32 cellular contexts compared by ENCODE assay signal in genomic region chr11:105124756-105125155, GRCh38. TPM values are rescaled to one million over a fixed set of nuclear protein-coding genes. Genes with fewer than 3 reads are reported as not detected.
"Had no signal": no experiment of that assay in that cellular context is flagged by ENCODE, and none has a peak within 500 bp of the region (broad histone marks: within the 10 kb centered on the region; RNA-seq: fewer than 3 reads in every experiment).

No MANE protein-coding gene starts in this region.

- H3K4me2 ChIP-seq: hepatocyte, smooth muscle cell had no signal

- H3K4me1 ChIP-seq: left ventricle myocardium inferior, pancreas, prostate gland, right atrium auricular region, right lobe of liver, stomach, testis, thyroid gland, transverse colon, upper lobe of right lung had no signal

- H3K4me1 Mint-ChIP-seq: nephron; neural crest cell; stimulated activated naive B cell treated with anti-CD40 and anti-IgM and Interleukin-4, amounts not matched to agents 10 μg/mL and 1 μg/mL and 100 μg/mL, for 72 hours had no signal

- H3K27ac ChIP-seq: hepatocyte, left ventricle myocardium inferior, pancreas, prostate gland, right atrium auricular region, right lobe of liver, stomach, testis, thyroid gland, transverse colon, upper lobe of right lung had no signal

- H3K4me3 ChIP-seq: hepatocyte, left ventricle myocardium inferior, lung, mucosa of descending colon, pancreas, prostate gland, right atrium auricular region, right lobe of liver, smooth muscle cell, stomach, testis, thyroid gland, transverse colon, upper lobe of right lung had no signal

- H3K36me3 Mint-ChIP-seq: naive thymus-derived CD8-positive, alpha-beta T cell; stimulated activated naive B cell treated with anti-CD40 and anti-IgM and Interleukin-4, amounts not matched to agents 10 μg/mL and 1 μg/mL and 100 μg/mL, for 72 hours had no signal

- FAIRE-seq: pancreas, urothelium cell line had no signal

- H3K27me3 ChIP-seq: hepatocyte, pancreas, right atrium auricular region, right lobe of liver, stomach, testis, thyroid gland, transverse colon, upper lobe of right lung had no signal

- H2AFZ ChIP-seq: hepatocyte had no signal

- H3K4me3 Mint-ChIP-seq: naive thymus-derived CD8-positive, alpha-beta T cell; nephron; neural crest cell; stimulated activated naive B cell treated with anti-CD40 and anti-IgM and Interleukin-4, amounts not matched to agents 10 μg/mL and 1 μg/mL and 100 μg/mL, for 72 hours had no signal

- H3K36me3 ChIP-seq: left ventricle myocardium inferior, pancreas, prostate gland, right atrium auricular region, right lobe of liver, stomach, thyroid gland, transverse colon, upper lobe of right lung had no signal

- DNase-seq: islet precursor cell; left ventricle myocardium inferior; midbrain; mucosa of descending colon; naive thymus-derived CD8-positive, alpha-beta T cell; nucleus accumbens; pancreas; posterior cingulate gyrus; right lobe of liver; stimulated activated CD4-positive, alpha-beta T cell treated with anti-CD3 and anti-CD28 coated beads, Interleukin-1b, Interleukin-23, amount 100 ng/mL, for 48 hours; stimulated activated CD4-positive, alpha-beta T cell treated with anti-CD3 and anti-CD28 coated beads, Interleukin-2, amount 100 ng/mL, for 48 hours; stimulated activated CD4-positive, alpha-beta T cell treated with anti-CD3 and anti-CD28 coated beads, Interleukin-4, amount 100 ng/mL, for 4 hours; stimulated activated CD8-positive, alpha-beta memory T cell treated with anti-CD3 and anti-CD28 coated beads, Interleukin-4, amount 100 ng/mL, for 48 hours; stimulated activated naive B cell treated with anti-CD40 and anti-IgM and Interleukin-4, amounts not matched to agents 10 μg/mL and 1 μg/mL and 100 μg/mL, for 72 hours; stimulated activated naive CD8-positive, alpha-beta T cell treated with anti-CD3 and anti-CD28 coated beads, Interleukin-15, Interleukin-2, amounts not matched to agents 100 U/mL and 50 U/mL, for 24 hours; stomach; testis; thyroid gland; transverse colon; upper lobe of right lung had no signal

- ATAC-seq: mucosa of descending colon; naive thymus-derived CD8-positive, alpha-beta T cell; pancreas; right lobe of liver; stimulated activated naive B cell treated with anti-CD40 and anti-IgM and Interleukin-4, amounts not matched to agents 10 μg/mL and 1 μg/mL and 100 μg/mL, for 72 hours; stimulated activated naive CD8-positive, alpha-beta T cell treated with anti-CD3 and anti-CD28 coated beads, Interleukin-15, Interleukin-2, amounts not matched to agents 100 U/mL and 50 U/mL, for 24 hours; upper lobe of right lung had no signal

- H3K27ac Mint-ChIP-seq: naive thymus-derived CD8-positive, alpha-beta T cell; nephron; stimulated activated naive B cell treated with anti-CD40 and anti-IgM and Interleukin-4, amounts not matched to agents 10 μg/mL and 1 μg/mL and 100 μg/mL, for 72 hours had no signal

- H3K9me3 ChIP-seq: mucosa of descending colon, pancreas, prostate gland, right atrium auricular region, right lobe of liver, testis, thyroid gland, transverse colon, upper lobe of right lung had no signal

RNA-seq across cellular contexts. Expression of gene CARD18, which starts 14.8 kb away (rescaled TPM):
- total RNA-seq: hepatocyte; kidney epithelial cell; lung; mesenteric fat pad; mucosa of descending colon; naive thymus-derived CD8-positive, alpha-beta T cell; neural crest cell; osteoblast; pancreas; prostate gland; right atrium auricular region; right lobe of liver; skeletal muscle tissue; smooth muscle cell; stomach; thyroid gland; transverse colon; upper lobe of right lung had no signal
- polyA plus RNA-seq: hepatocyte; lung; naive thymus-derived CD8-positive, alpha-beta T cell; smooth muscle cell had no signal
